Comparison of ENCODE assay signal across 2 cellular contexts in the genomic region with DNA sequence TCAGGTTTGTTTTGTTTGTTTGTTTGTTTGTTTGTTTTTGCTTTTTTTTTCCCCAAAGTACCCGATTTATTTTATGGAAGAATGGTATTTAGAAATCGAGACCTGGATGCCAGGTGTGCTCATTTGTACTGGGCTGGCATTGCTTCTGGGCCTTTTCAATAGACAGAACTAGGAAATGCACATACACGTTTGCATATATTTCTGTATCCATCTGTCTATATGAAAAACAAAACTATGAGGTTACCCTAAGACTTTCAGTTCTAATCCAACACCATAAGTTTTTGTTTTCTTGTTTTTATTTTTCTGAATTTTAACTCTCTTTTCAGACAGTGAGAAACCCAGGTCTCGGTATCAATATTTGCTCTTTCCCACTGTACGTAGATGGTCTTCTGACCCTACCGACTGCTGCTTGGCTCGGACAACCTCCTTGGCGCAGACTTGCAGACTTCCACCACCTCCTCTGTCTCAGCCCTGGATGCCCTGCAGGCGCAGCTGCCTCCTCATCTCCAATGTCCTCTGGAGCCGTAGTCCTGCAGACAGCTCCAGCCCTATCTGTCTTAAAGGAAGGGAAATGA.
TF ChIP-seq lines count a peak whose summit lies in the region.

No MANE protein-coding gene starts in this region.

TF ChIP-seq in K562, 482 proteins besides CTCF, POLR2A, EP300 and RAD21 (continued from another document and continues in another):
- TF ChIP-seq, protein P1, sequence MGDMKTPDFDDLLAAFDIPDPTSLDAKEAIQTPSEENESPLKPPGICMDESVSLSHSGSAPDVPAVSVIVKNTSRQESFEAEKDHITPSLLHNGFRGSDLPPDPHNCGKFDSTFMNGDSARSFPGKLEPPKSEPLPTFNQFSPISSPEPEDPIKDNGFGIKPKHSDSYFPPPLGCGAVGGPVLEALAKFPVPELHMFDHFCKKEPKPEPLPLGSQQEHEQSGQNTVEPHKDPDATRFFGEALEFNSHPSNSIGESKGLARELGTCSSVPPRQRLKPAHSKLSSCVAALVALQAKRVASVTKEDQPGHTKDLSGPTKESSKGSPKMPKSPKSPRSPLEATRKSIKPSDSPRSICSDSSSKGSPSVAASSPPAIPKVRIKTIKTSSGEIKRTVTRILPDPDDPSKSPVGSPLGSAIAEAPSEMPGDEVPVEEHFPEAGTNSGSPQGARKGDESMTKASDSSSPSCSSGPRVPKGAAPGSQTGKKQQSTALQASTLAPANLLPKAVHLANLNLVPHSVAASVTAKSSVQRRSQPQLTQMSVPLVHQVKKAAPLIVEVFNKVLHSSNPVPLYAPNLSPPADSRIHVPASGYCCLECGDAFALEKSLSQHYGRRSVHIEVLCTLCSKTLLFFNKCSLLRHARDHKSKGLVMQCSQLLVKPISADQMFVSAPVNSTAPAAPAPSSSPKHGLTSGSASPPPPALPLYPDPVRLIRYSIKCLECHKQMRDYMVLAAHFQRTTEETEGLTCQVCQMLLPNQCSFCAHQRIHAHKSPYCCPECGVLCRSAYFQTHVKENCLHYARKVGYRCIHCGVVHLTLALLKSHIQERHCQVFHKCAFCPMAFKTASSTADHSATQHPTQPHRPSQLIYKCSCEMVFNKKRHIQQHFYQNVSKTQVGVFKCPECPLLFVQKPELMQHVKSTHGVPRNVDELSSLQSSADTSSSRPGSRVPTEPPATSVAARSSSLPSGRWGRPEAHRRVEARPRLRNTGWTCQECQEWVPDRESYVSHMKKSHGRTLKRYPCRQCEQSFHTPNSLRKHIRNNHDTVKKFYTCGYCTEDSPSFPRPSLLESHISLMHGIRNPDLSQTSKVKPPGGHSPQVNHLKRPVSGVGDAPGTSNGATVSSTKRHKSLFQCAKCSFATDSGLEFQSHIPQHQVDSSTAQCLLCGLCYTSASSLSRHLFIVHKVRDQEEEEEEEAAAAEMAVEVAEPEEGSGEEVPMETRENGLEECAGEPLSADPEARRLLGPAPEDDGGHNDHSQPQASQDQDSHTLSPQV (IDR thresholded peaks at IDR 0.05): no peak
- TF ChIP-seq OTX1 (CRISPR knock-in tag; IDR thresholded peaks at IDR 0.05): no peak
- no peak for TF ChIP-seq ZNF696 (CRISPR knock-in tag; conservative IDR thresholded peaks at IDR 0.05)
- TF ChIP-seq CBX2 (IDR thresholded peaks at IDR 0.05; ENCODE audit: insufficient read depth, low read length, poor library complexity, severe bottlenecking): no peak
- TF ChIP-seq CBX8 (IDR thresholded peaks at IDR 0.05; ENCODE audit: borderline replicate concordance, extremely low read depth, low read depth, low read length, poor library complexity, severe bottlenecking): no peak
- TF ChIP-seq, protein P2, sequence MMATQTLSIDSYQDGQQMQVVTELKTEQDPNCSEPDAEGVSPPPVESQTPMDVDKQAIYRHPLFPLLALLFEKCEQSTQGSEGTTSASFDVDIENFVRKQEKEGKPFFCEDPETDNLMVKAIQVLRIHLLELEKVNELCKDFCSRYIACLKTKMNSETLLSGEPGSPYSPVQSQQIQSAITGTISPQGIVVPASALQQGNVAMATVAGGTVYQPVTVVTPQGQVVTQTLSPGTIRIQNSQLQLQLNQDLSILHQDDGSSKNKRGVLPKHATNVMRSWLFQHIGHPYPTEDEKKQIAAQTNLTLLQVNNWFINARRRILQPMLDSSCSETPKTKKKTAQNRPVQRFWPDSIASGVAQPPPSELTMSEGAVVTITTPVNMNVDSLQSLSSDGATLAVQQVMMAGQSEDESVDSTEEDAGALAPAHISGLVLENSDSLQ (IDR thresholded peaks at IDR 0.05): no peak
- no peak for TF ChIP-seq PML (IDR thresholded peaks at IDR 0.05; ENCODE audit: low read length)
- TF ChIP-seq, protein P3, sequence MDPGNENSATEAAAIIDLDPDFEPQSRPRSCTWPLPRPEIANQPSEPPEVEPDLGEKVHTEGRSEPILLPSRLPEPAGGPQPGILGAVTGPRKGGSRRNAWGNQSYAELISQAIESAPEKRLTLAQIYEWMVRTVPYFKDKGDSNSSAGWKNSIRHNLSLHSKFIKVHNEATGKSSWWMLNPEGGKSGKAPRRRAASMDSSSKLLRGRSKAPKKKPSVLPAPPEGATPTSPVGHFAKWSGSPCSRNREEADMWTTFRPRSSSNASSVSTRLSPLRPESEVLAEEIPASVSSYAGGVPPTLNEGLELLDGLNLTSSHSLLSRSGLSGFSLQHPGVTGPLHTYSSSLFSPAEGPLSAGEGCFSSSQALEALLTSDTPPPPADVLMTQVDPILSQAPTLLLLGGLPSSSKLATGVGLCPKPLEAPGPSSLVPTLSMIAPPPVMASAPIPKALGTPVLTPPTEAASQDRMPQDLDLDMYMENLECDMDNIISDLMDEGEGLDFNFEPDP (CRISPR knock-in tag; IDR thresholded peaks at IDR 0.05): no peak
- TF ChIP-seq ZEB2 (IDR thresholded peaks at IDR 0.05): no peak
- no peak for TF ChIP-seq LCOR (CRISPR knock-in tag; IDR thresholded peaks at IDR 0.05)
- no peak for TF ChIP-seq ZFP36 (IDR thresholded peaks at IDR 0.05; ENCODE audit: low read depth, low read length, partially characterized antibody)
- TF ChIP-seq, protein P4, sequence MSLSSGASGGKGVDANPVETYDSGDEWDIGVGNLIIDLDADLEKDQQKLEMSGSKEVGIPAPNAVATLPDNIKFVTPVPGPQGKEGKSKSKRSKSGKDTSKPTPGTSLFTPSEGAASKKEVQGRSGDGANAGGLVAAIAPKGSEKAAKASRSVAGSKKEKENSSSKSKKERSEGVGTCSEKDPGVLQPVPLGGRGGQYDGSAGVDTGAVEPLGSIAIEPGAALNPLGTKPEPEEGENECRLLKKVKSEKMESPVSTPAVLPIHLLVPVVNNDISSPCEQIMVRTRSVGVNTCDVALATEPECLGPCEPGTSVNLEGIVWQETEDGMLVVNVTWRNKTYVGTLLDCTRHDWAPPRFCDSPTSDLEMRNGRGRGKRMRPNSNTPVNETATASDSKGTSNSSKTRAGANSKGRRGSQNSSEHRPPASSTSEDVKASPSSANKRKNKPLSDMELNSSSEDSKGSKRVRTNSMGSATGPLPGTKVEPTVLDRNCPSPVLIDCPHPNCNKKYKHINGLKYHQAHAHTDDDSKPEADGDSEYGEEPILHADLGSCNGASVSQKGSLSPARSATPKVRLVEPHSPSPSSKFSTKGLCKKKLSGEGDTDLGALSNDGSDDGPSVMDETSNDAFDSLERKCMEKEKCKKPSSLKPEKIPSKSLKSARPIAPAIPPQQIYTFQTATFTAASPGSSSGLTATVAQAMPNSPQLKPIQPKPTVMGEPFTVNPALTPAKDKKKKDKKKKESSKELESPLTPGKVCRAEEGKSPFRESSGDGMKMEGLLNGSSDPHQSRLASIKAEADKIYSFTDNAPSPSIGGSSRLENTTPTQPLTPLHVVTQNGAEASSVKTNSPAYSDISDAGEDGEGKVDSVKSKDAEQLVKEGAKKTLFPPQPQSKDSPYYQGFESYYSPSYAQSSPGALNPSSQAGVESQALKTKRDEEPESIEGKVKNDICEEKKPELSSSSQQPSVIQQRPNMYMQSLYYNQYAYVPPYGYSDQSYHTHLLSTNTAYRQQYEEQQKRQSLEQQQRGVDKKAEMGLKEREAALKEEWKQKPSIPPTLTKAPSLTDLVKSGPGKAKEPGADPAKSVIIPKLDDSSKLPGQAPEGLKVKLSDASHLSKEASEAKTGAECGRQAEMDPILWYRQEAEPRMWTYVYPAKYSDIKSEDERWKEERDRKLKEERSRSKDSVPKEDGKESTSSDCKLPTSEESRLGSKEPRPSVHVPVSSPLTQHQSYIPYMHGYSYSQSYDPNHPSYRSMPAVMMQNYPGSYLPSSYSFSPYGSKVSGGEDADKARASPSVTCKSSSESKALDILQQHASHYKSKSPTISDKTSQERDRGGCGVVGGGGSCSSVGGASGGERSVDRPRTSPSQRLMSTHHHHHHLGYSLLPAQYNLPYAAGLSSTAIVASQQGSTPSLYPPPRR (CRISPR knock-in tag; IDR thresholded peaks at IDR 0.05; ENCODE audit: borderline replicate concordance): no peak
- TF ChIP-seq ZNF551 (CRISPR knock-in tag; IDR thresholded peaks at IDR 0.05): no peak

TF ChIP-seq in HepG2, 621 proteins besides CTCF, POLR2A, EP300 and RAD21 (continued from another document):
- TF ChIP-seq, protein P5, sequence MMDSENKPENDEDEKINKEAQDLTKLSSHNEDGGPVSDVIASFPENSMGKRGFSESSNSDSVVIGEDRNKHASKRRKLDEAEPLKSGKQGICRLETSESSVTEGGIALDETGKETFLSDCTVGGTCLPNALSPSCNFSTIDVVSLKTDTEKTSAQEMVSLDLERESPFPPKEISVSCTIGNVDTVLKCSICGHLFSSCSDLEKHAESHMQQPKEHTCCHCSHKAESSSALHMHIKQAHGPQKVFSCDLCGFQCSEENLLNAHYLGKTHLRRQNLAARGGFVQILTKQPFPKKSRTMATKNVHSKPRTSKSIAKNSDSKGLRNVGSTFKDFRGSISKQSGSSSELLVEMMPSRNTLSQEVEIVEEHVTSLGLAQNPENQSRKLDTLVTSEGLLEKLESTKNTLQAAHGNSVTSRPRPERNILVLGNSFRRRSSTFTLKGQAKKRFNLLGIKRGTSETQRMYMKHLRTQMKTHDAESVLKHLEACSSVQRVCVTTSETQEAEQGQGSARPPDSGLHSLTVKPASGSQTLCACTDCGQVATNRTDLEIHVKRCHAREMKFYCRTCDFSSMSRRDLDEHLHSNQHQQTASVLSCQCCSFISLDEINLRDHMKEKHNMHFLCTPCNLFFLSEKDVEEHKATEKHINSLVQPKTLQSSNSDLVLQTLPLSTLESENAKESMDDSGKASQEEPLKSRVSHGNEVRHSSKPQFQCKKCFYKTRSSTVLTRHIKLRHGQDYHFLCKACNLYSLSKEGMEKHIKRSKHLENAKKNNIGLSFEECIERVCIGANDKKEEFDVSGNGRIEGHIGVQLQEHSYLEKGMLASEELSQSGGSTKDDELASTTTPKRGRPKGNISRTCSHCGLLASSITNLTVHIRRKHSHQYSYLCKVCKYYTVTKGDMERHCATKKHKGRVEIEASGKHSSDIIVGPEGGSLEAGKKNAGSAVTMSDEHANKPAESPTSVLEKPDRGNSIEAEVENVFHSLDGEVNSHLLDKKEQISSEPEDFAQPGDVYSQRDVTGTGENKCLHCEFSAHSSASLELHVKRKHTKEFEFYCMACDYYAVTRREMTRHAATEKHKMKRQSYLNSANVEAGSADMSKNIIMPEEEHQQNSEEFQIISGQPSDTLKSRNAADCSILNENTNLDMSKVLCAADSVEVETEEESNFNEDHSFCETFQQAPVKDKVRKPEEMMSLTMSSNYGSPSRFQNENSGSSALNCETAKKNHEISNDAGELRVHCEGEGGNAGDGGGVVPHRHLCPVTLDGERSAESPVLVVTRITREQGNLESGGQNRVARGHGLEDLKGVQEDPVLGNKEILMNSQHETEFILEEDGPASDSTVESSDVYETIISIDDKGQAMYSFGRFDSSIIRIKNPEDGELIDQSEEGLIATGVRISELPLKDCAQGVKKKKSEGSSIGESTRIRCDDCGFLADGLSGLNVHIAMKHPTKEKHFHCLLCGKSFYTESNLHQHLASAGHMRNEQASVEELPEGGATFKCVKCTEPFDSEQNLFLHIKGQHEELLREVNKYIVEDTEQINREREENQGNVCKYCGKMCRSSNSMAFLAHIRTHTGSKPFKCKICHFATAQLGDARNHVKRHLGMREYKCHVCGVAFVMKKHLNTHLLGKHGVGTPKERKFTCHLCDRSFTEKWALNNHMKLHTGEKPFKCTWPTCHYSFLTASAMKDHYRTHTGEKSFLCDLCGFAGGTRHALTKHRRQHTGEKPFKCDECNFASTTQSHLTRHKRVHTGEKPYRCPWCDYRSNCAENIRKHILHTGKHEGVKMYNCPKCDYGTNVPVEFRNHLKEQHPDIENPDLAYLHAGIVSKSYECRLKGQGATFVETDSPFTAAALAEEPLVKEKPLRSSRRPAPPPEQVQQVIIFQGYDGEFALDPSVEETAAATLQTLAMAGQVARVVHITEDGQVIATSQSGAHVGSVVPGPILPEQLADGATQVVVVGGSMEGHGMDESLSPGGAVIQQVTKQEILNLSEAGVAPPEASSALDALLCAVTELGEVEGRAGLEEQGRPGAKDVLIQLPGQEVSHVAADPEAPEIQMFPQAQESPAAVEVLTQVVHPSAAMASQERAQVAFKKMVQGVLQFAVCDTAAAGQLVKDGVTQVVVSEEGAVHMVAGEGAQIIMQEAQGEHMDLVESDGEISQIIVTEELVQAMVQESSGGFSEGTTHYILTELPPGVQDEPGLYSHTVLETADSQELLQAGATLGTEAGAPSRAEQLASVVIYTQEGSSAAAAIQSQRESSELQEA (CRISPR knock-in tag; IDR thresholded peaks at IDR 0.05; ENCODE audit: not compliant biosample characterization): no peak
- TF ChIP-seq ATF7 (IDR thresholded peaks at IDR 0.05) (no peak), ATF7 (CRISPR knock-in tag; IDR thresholded peaks at IDR 0.05) (no peak), CBX1 (IDR thresholded peaks at IDR 0.05; ENCODE audit: low read depth) (no peak), KLF16 (CRISPR knock-in tag; IDR thresholded peaks at IDR 0.05) (no peak)
